ENCODE assay signal across 26 cellular contexts in genomic region chr4:69999420-69999819, GRCh38. TPM values are rescaled to one million over a fixed set of nuclear protein-coding genes. Genes with fewer than 3 reads are reported as not detected.
DNase-seq lines count a peak whose midpoint lies in the region; ATAC-seq and TF ChIP-seq lines count a peak whose summit lies in the region.
"Had no signal": no experiment of that assay in that cellular context is flagged by ENCODE, and none has a peak within 500 bp of the region (broad histone marks: within the 10 kb centered on the region; RNA-seq: fewer than 3 reads in every experiment).

No MANE protein-coding gene starts in this region.

- peak; percentile 57 for ATAC-seq in GM18870 (IDR thresholded peaks at IDR 0.05; ENCODE audit: unreplicated experiment)
- peak; percentile 56 for ATAC-seq in HG03432 (IDR thresholded peaks at IDR 0.05; ENCODE audit: unreplicated experiment)
- ATAC-seq in GM18511 (IDR thresholded peaks at IDR 0.05; ENCODE audit: unreplicated experiment) = no peak
- ATAC-seq: GM23338, heart left ventricle, HepG2 had no signal

- no CpG with 5 or more reads among the region's 3 CpGs for WGBS in mesendoderm (ENCODE audit: extremely low coverage, insufficient coverage, low lambda C conversion rate)

- no peaks in the 10 kb centered on the region for H3K79me2 ChIP-seq in mesendoderm (ENCODE audit: control insufficient read depth, insufficient read depth, low read length)

- H4K8ac ChIP-seq in mesendoderm (ENCODE audit: low read depth, low read length) = no peak overlapping the region

- no peak overlapping the region for H3K56ac ChIP-seq in mesendoderm (ENCODE audit: low read length)

- H3K9ac ChIP-seq in mesendoderm (ENCODE audit: low read length) = no peak overlapping the region
- H3K9ac ChIP-seq: neural progenitor cell had no signal

- H2BK5ac ChIP-seq in mesendoderm (ENCODE audit: low read length) = no peak overlapping the region

- H3K36me3 ChIP-seq in mesendoderm (ENCODE audit: control insufficient read depth, insufficient read depth, low read length) = no peaks in the 10 kb centered on the region
- no peaks in the 10 kb centered on the region for H3K36me3 ChIP-seq in right atrium auricular region
- H3K36me3 ChIP-seq: adrenal gland, esophagus muscularis mucosa, heart left ventricle, neural progenitor cell, tibial artery had no signal

- no peak overlapping the region for H4K5ac ChIP-seq in mesendoderm (ENCODE audit: low read length)

- no peak overlapping the region for H2BK120ac ChIP-seq in mesendoderm (ENCODE audit: low read depth, low read length)

- no peaks in the 10 kb centered on the region for H3K79me1 ChIP-seq in mesendoderm (ENCODE audit: low read length)

- DNase-seq in astrocyte of the spinal cord (ENCODE audit: low read depth, low spot score) (peak; percentile 7), iris pigment epithelial cell (ENCODE audit: low read depth) (peak; percentile 41), mesendoderm (no peak), iPS-NIHi7 (ENCODE audit: extremely low spot score) (no peak), right atrium auricular region (ENCODE audit: low spot score) (no peak)
- DNase-seq: activated B cell treated with CpG ODN at 0.5 μM for 24 hours; activated CD4-positive, alpha-beta memory T cell treated with anti-CD3 and anti-CD28 coated beads for 36 hours; activated gamma-delta T cell; adrenal gland; CD4-positive, CD25-positive, alpha-beta regulatory T cell; heart left ventricle; NCI-H524 treated with DMSO at 0.1 percent for 48 hours; stimulated activated CD4-positive, alpha-beta T cell treated with anti-CD3 and anti-CD28 coated beads, Interleukin-2, amount 100 ng/mL, for 24 hours; stimulated activated naive CD4-positive, alpha-beta T cell treated with Interleukin-2 at 50 U/mL for 16 hours; T1000; tibial artery had no signal

- H3K23ac ChIP-seq in mesendoderm (ENCODE audit: low read length) = no peak overlapping the region

- no peaks in the 10 kb centered on the region for H3K27me3 ChIP-seq in mesendoderm (ENCODE audit: insufficient read depth, low read length, poor library complexity)
- H3K27me3 ChIP-seq in right atrium auricular region = no peaks in the 10 kb centered on the region
- H3K27me3 ChIP-seq: adrenal gland, esophagus muscularis mucosa, heart left ventricle, neural progenitor cell, tibial artery had no signal

- H2AK5ac ChIP-seq in mesendoderm (ENCODE audit: low read length) = no peak overlapping the region

- H3K4me1 ChIP-seq in mesendoderm (ENCODE audit: control insufficient read depth, low read depth, low read length) = no peaks in the 10 kb centered on the region
- no peaks in the 10 kb centered on the region for H3K4me1 ChIP-seq in right atrium auricular region
- H3K4me1 ChIP-seq: adrenal gland, esophagus muscularis mucosa, heart left ventricle, neural progenitor cell, tibial artery had no signal

- H3K4me3 ChIP-seq in astrocyte of the spinal cord (ENCODE audit: low read depth, low read length) (no peak overlapping the region), mesendoderm (ENCODE audit: low read length) (no peak overlapping the region), right atrium auricular region (no peak overlapping the region)
- H3K4me3 ChIP-seq: adrenal gland, esophagus muscularis mucosa, GM23338, heart left ventricle, neural progenitor cell, tibial artery had no signal

- TF ChIP-seq CTCF in astrocyte of the spinal cord (IDR thresholded peaks at IDR 0.05; ENCODE audit: low read depth, low read length) (no peak), right atrium auricular region (IDR thresholded peaks at IDR 0.05) (no peak)

- no peak overlapping the region for H3K4ac ChIP-seq in mesendoderm (ENCODE audit: low read depth, low read length)

- in situ Hi-C loops in astrocyte of the spinal cord (cut with HindIII; ENCODE audit: low sequenced_read_pairs) = no loop called here

- H3K27ac ChIP-seq in mesendoderm (ENCODE audit: low read depth, low read length) (no peak overlapping the region), right atrium auricular region (no peak overlapping the region)
- H3K27ac ChIP-seq: adrenal gland, esophagus muscularis mucosa, heart left ventricle, neural progenitor cell, tibial artery had no signal

- H2BK15ac ChIP-seq in mesendoderm (replicated peaks; ENCODE audit: low read depth) = no peak overlapping the region

- H3K4me2 ChIP-seq in mesendoderm (ENCODE audit: low read length) = no peak overlapping the region
- H3K4me2 ChIP-seq: GM23338, neural progenitor cell had no signal

- H3K18ac ChIP-seq in mesendoderm (ENCODE audit: low read length) = no peak overlapping the region

- no peaks in the 10 kb centered on the region for H3K9me3 ChIP-seq in right atrium auricular region
- H3K9me3 ChIP-seq: adrenal gland, esophagus muscularis mucosa, heart left ventricle, tibial artery had no signal

RNA-seq across cellular contexts. Expression of gene STATH, which starts 3.7 kb away (rescaled TPM):
- polyA plus RNA-seq in mesendoderm (2013, experiment 1 of 2) = not detected
- not detected for polyA plus RNA-seq in mesendoderm (2013, experiment 2 of 2)
- not detected for total RNA-seq in right atrium auricular region
- total RNA-seq: activated B cell treated with CpG ODN at 0.5 μM for 24 hours; activated CD4-positive, alpha-beta memory T cell treated with anti-CD3 and anti-CD28 coated beads for 36 hours; adrenal gland; CD4-positive, CD25-positive, alpha-beta regulatory T cell; esophagus muscularis mucosa; GM23338; heart left ventricle; HepG2; liver; posterior vena cava; skeletal muscle tissue had no signal
- polyA plus RNA-seq: adrenal gland; CD4-positive, CD25-positive, alpha-beta regulatory T cell; GM23338; heart left ventricle; HepG2; liver had no signal

RNA-seq across cellular contexts. Expression of gene HTN3, which starts 28.8 kb away (rescaled TPM):
- not detected for polyA plus RNA-seq in mesendoderm (2013, experiment 1 of 2)
- not detected for polyA plus RNA-seq in mesendoderm (2013, experiment 2 of 2)
- not detected for total RNA-seq in right atrium auricular region
- total RNA-seq: activated B cell treated with CpG ODN at 0.5 μM for 24 hours; activated CD4-positive, alpha-beta memory T cell treated with anti-CD3 and anti-CD28 coated beads for 36 hours; adrenal gland; CD4-positive, CD25-positive, alpha-beta regulatory T cell; esophagus muscularis mucosa; GM23338; heart left ventricle; HepG2; liver; posterior vena cava; skeletal muscle tissue had no signal
- polyA plus RNA-seq: CD4-positive, CD25-positive, alpha-beta regulatory T cell; GM23338; heart left ventricle; HepG2; liver had no signal

RNA-seq across cellular contexts. Expression of gene CSN2, which starts 33.9 kb away (rescaled TPM):
- not detected for polyA plus RNA-seq in mesendoderm (2013, experiment 1 of 2)
- not detected for polyA plus RNA-seq in mesendoderm (2013, experiment 2 of 2)
- not detected for total RNA-seq in right atrium auricular region
- total RNA-seq: activated B cell treated with CpG ODN at 0.5 μM for 24 hours; activated CD4-positive, alpha-beta memory T cell treated with anti-CD3 and anti-CD28 coated beads for 36 hours; adrenal gland; CD4-positive, CD25-positive, alpha-beta regulatory T cell; esophagus muscularis mucosa; GM23338; heart left ventricle; HepG2; liver; posterior vena cava; skeletal muscle tissue had no signal
- polyA plus RNA-seq: adrenal gland; CD4-positive, CD25-positive, alpha-beta regulatory T cell; GM23338; heart left ventricle; liver had no signal

RNA-seq across cellular contexts. Expression of gene HTN1, which starts 50.8 kb away (rescaled TPM):
- polyA plus RNA-seq in mesendoderm (2013, experiment 1 of 2) = not detected
- not detected for polyA plus RNA-seq in mesendoderm (2013, experiment 2 of 2)
- not detected for total RNA-seq in right atrium auricular region
- total RNA-seq: activated B cell treated with CpG ODN at 0.5 μM for 24 hours; activated CD4-positive, alpha-beta memory T cell treated with anti-CD3 and anti-CD28 coated beads for 36 hours; adrenal gland; CD4-positive, CD25-positive, alpha-beta regulatory T cell; esophagus muscularis mucosa; GM23338; heart left ventricle; HepG2; liver; posterior vena cava; skeletal muscle tissue had no signal
- polyA plus RNA-seq: adrenal gland; CD4-positive, CD25-positive, alpha-beta regulatory T cell; GM23338; heart left ventricle; liver had no signal

Comparison
In these comparisons a context has a peak if more than half of its experiments do, and no peak if none do; other contexts are left out.
1. DNase-seq: peak in astrocyte of the spinal cord (single experiment) and iris pigment epithelial cell (single experiment); none in mesendoderm (single experiment), iPS-NIHi7 (single experiment) and right atrium auricular region (single experiment).